9 cellular contexts compared by ENCODE assay signal in genomic region chr3:197031315-197032285, GRCh38. TPM values are rescaled to one million over a fixed set of nuclear protein-coding genes. Genes with fewer than 3 reads are reported as not detected.
DNase-seq lines count a peak whose midpoint lies in the region; TF ChIP-seq lines count a peak whose summit lies in the region.
"Had no signal": no experiment of that assay in that cellular context is flagged by ENCODE, and none has a peak within 500 bp of the region (broad histone marks: within the 10 kb centered on the region; RNA-seq: fewer than 3 reads in every experiment).

No MANE protein-coding gene starts in this region.

- H3K9me3 ChIP-seq in prostate gland = no peaks in the 10 kb centered on the region

- no peak for TF ChIP-seq CTCF in fibroblast of mammary gland (conservative IDR thresholded peaks at IDR 0.05; ENCODE audit: control insufficient read depth, insufficient read depth, low read depth, low read length)
- no peak for TF ChIP-seq CTCF in prostate gland (IDR thresholded peaks at IDR 0.05)

- intact Hi-C loops in prostate gland (cut with DNase I) = no loop called here

- H3K4me3 ChIP-seq in fibroblast of mammary gland (ENCODE audit: control insufficient read depth, low read depth, low read length) = no peak overlapping the region
- no peak overlapping the region for H3K4me3 ChIP-seq in prostate gland

- H3K36me3 ChIP-seq in prostate gland = no peaks in the 10 kb centered on the region

- TF ChIP-seq POLR2A in prostate gland (IDR thresholded peaks at IDR 0.05) = no peak

- WGBS in prostate gland = 40% methylated on average over 12 of the region's 12 CpGs

- H3K27ac ChIP-seq in prostate gland = no peak overlapping the region
- H3K27ac ChIP-seq: KMS-11 had no signal

- H3K27me3 ChIP-seq in prostate gland (replicated peaks; ENCODE audit: insufficient read depth) = no peaks in the 10 kb centered on the region

- peaks cover 6% of the 10 kb centered on the region for H3K4me1 ChIP-seq in prostate gland (replicated peaks)

- DNase-seq in ELF-1 (ENCODE audit: low read depth, low spot score) (peak; percentile 69), RPMI8226 (peak; percentile 70), fibroblast of mammary gland (ENCODE audit: low read depth) (peak; percentile 99), prostate gland (ENCODE audit: low spot score) (peak; percentile 64), KG1 (lab: John Stamatoyannopoulos, UW) (no peak), midbrain (lab: John Stamatoyannopoulos, UW) (no peak), NCI-H1694 treated with DMSO at 0.1 percent for 48 hours (lab: John Stamatoyannopoulos, UW) (no peak), NCI-H345 treated with DMSO at 0.1 percent for 48 hours (lab: John Stamatoyannopoulos, UW; ENCODE audit: unreplicated experiment) (no peak)

RNA-seq across cellular contexts. Expression of gene MELTF, which starts 2.0 kb away (rescaled TPM):
- total RNA-seq in prostate gland = 1 to 10 TPM; 6.9 to 9.0 TPM

Comparison
In these comparisons a context has a peak if more than half of its experiments do, and no peak if none do; other contexts are left out.
1. DNase-seq: peak in ELF-1 (single experiment), RPMI8226 (single experiment), fibroblast of mammary gland (single experiment) and prostate gland (single experiment); none in KG1 (single experiment), midbrain (single experiment), NCI-H1694 treated with DMSO at 0.1 percent for 48 hours (single experiment) and NCI-H345 treated with DMSO at 0.1 percent for 48 hours (single experiment).